12 cellular contexts compared by ENCODE assay signal in genomic region chr10:22710139-22710745, GRCh38. TPM values are rescaled to one million over a fixed set of nuclear protein-coding genes. Genes with fewer than 3 reads are reported as not detected.
A peak's percentile ranks its signal among the peaks of the same experiment; 100 is the strongest.
DNase-seq lines count a peak whose midpoint lies in the region; ATAC-seq and TF ChIP-seq lines count a peak whose summit lies in the region.
"Had no signal": no experiment of that assay in that cellular context is flagged by ENCODE, and none has a peak within 500 bp of the region (broad histone marks: within the 10 kb centered on the region; RNA-seq: fewer than 3 reads in every experiment).

No MANE protein-coding gene starts in this region.

- intact Hi-C loops in dendritic cell treated with granulocyte-macrophage colony-stimulating factor and Interleukin-4, amounts not matched to agents 40 ng/mL and 50 ng/mL, for 4 days (cut with micrococcal nuclease), result loop anchor here (5.0 to 10.0 kb wide), 5 partner anchors 103 to 1185 kb away; partner anchors contain the start of genes DNAJC1 and SKIDA1
- intact Hi-C loops in thyroid gland (cut with DNase I), result no loop called here
- intact Hi-C loops in activated T-helper 2 cell treated with anti-CD3 and anti-CD28 coated beads, Interferon-gamma antibody, Interleukin-2, Interleukin-4, amounts not matched to agents 10 μg/mL and 5 μg/mL and 100 μg/mL, durations not matched to agents 14 hours and 24 hours and 36 hours (cut with micrococcal nuclease), result loop anchor here (5.0 to 10.0 kb wide), 4 partner anchors 98 to 388 kb away; partner anchors contain the start of genes BMI1 and MSRB2

- H3K4me1 Mint-ChIP-seq in activated naive CD4-positive, alpha-beta T cell treated with anti-CD3 and anti-CD28 coated beads, Interleukin-2, amount 50 U/mL, for 24 hours, result peaks cover 73% of the 10 kb centered on the region
- peaks cover 61% of the 10 kb centered on the region for H3K4me1 Mint-ChIP-seq in dendritic cell treated with granulocyte-macrophage colony-stimulating factor and Interleukin-4, amounts not matched to agents 40 ng/mL and 50 ng/mL, for 4 days (ENCODE audit: low read depth)
- peaks cover 64% of the 10 kb centered on the region for H3K4me1 Mint-ChIP-seq in activated T-helper 2 cell treated with anti-CD3 and anti-CD28 coated beads, Interferon-gamma antibody, Interleukin-2, Interleukin-4, amounts not matched to agents 10 μg/mL and 5 μg/mL and 100 μg/mL, durations not matched to agents 14 hours and 24 hours and 36 hours (ENCODE audit: low read depth)

- no peaks in the 10 kb centered on the region for H3K27me3 Mint-ChIP-seq in activated naive CD4-positive, alpha-beta T cell treated with anti-CD3 and anti-CD28 coated beads, Interleukin-2, amount 50 U/mL, for 24 hours
- no peaks in the 10 kb centered on the region for H3K27me3 Mint-ChIP-seq in dendritic cell treated with granulocyte-macrophage colony-stimulating factor and Interleukin-4, amounts not matched to agents 40 ng/mL and 50 ng/mL, for 4 days
- no peaks in the 10 kb centered on the region for H3K27me3 Mint-ChIP-seq in activated T-helper 2 cell treated with anti-CD3 and anti-CD28 coated beads, Interferon-gamma antibody, Interleukin-2, Interleukin-4, amounts not matched to agents 10 μg/mL and 5 μg/mL and 100 μg/mL, durations not matched to agents 14 hours and 24 hours and 36 hours (ENCODE audit: low read depth)

- H3K4me1 ChIP-seq in thyroid gland, result peaks cover 36 to 38% of the 10 kb centered on the region in 2 donors

- no peak for DNase-seq in activated naive CD4-positive, alpha-beta T cell (lab: John Stamatoyannopoulos, UW)
- peak; percentile 65 to 82 for DNase-seq in Kasumi-1 (lab: John Stamatoyannopoulos, UW)
- DNase-seq in thyroid gland, result peak; percentile 21 to 32
- no peak for DNase-seq in T1000 (lab: John Stamatoyannopoulos, UW)
- no peak for DNase-seq in activated T-helper 2 cell treated with anti-CD3 and anti-CD28 coated beads, Interferon-gamma antibody, Interleukin-2, Interleukin-4, amounts not matched to agents 10 μg/mL and 5 μg/mL and 100 μg/mL, durations not matched to agents 14 hours and 24 hours and 36 hours (ENCODE audit: low spot score)
- DNase-seq: activated CD4-positive, CD25-positive, alpha-beta regulatory T cell treated with anti-CD3 and anti-CD28 coated beads, Interleukin-2, amount 50 U/mL, for 72 hours; NCI-H748 treated with DMSO at 0.1 percent for 48 hours; testis had no signal

- no peak for TF ChIP-seq POLR2A in thyroid gland (IDR thresholded peaks at IDR 0.05)

- ATAC-seq in GM19467 (IDR thresholded peaks at IDR 0.05; ENCODE audit: unreplicated experiment), result no peak
- ATAC-seq: HepG2 had no signal

- no peak overlapping the region for H3K27ac ChIP-seq in thyroid gland
- H3K27ac ChIP-seq: testis had no signal

- no peak for TF ChIP-seq CTCF in thyroid gland (IDR thresholded peaks at IDR 0.05)

- no peaks in the 10 kb centered on the region for H3K9me3 ChIP-seq in thyroid gland
- H3K9me3 ChIP-seq: testis had no signal

- H3K4me3 Mint-ChIP-seq in activated naive CD4-positive, alpha-beta T cell treated with anti-CD3 and anti-CD28 coated beads, Interleukin-2, amount 50 U/mL, for 24 hours, result peak overlapping the region; percentile 75
- H3K4me3 Mint-ChIP-seq in dendritic cell treated with granulocyte-macrophage colony-stimulating factor and Interleukin-4, amounts not matched to agents 40 ng/mL and 50 ng/mL, for 4 days, result peak overlapping the region; percentile 61
- H3K4me3 Mint-ChIP-seq in activated T-helper 2 cell treated with anti-CD3 and anti-CD28 coated beads, Interferon-gamma antibody, Interleukin-2, Interleukin-4, amounts not matched to agents 10 μg/mL and 5 μg/mL and 100 μg/mL, durations not matched to agents 14 hours and 24 hours and 36 hours (ENCODE audit: low read depth), result no peak overlapping the region

- no peaks in the 10 kb centered on the region for H3K27me3 ChIP-seq in thyroid gland
- H3K27me3 ChIP-seq: testis had no signal

- peaks cover 6% of the 10 kb centered on the region for H3K9me3 Mint-ChIP-seq in activated naive CD4-positive, alpha-beta T cell treated with anti-CD3 and anti-CD28 coated beads, Interleukin-2, amount 50 U/mL, for 24 hours
- H3K9me3 Mint-ChIP-seq in dendritic cell treated with granulocyte-macrophage colony-stimulating factor and Interleukin-4, amounts not matched to agents 40 ng/mL and 50 ng/mL, for 4 days, result peaks cover 24% of the 10 kb centered on the region
- no peaks in the 10 kb centered on the region for H3K9me3 Mint-ChIP-seq in activated T-helper 2 cell treated with anti-CD3 and anti-CD28 coated beads, Interferon-gamma antibody, Interleukin-2, Interleukin-4, amounts not matched to agents 10 μg/mL and 5 μg/mL and 100 μg/mL, durations not matched to agents 14 hours and 24 hours and 36 hours

- WGBS in thyroid gland, 2 donors, result 61 to 64% methylated on average over 10 of the region's 10 CpGs

- peaks cover 5% of the 10 kb centered on the region for H3K36me3 Mint-ChIP-seq in activated naive CD4-positive, alpha-beta T cell treated with anti-CD3 and anti-CD28 coated beads, Interleukin-2, amount 50 U/mL, for 24 hours
- H3K36me3 Mint-ChIP-seq in dendritic cell treated with granulocyte-macrophage colony-stimulating factor and Interleukin-4, amounts not matched to agents 40 ng/mL and 50 ng/mL, for 4 days (ENCODE audit: low read depth), result peaks cover 40% of the 10 kb centered on the region
- peaks cover 27% of the 10 kb centered on the region for H3K36me3 Mint-ChIP-seq in activated T-helper 2 cell treated with anti-CD3 and anti-CD28 coated beads, Interferon-gamma antibody, Interleukin-2, Interleukin-4, amounts not matched to agents 10 μg/mL and 5 μg/mL and 100 μg/mL, durations not matched to agents 14 hours and 24 hours and 36 hours (ENCODE audit: low read depth)

- peak overlapping the region; percentile 99 for H3K27ac Mint-ChIP-seq in activated naive CD4-positive, alpha-beta T cell treated with anti-CD3 and anti-CD28 coated beads, Interleukin-2, amount 50 U/mL, for 24 hours
- peak overlapping the region; percentile 84 for H3K27ac Mint-ChIP-seq in dendritic cell treated with granulocyte-macrophage colony-stimulating factor and Interleukin-4, amounts not matched to agents 40 ng/mL and 50 ng/mL, for 4 days
- no peak overlapping the region for H3K27ac Mint-ChIP-seq in activated T-helper 2 cell treated with anti-CD3 and anti-CD28 coated beads, Interferon-gamma antibody, Interleukin-2, Interleukin-4, amounts not matched to agents 10 μg/mL and 5 μg/mL and 100 μg/mL, durations not matched to agents 14 hours and 24 hours and 36 hours

- no peaks in the 10 kb centered on the region for H3K36me3 ChIP-seq in thyroid gland

- no peak overlapping the region for H3K4me3 ChIP-seq in thyroid gland (replicated peaks in 1 of 3)
- H3K4me3 ChIP-seq: testis had no signal

RNA-seq across cellular contexts. Expression of gene PIP4K2A, which starts 4.1 kb away (rescaled TPM):
- 10 to 100 TPM; 16.5 to 23.2 (median 19.3) TPM for total RNA-seq in thyroid gland
- total RNA-seq in activated T-helper 2 cell treated with anti-CD3 and anti-CD28 coated beads, Interferon-gamma antibody, Interleukin-2, Interleukin-4, amounts not matched to agents 10 μg/mL and 5 μg/mL and 100 μg/mL, durations not matched to agents 14 hours and 24 hours and 36 hours, result 104 and 105 TPM in 2 replicates

Comparison
In these comparisons a context has a peak if more than half of its experiments do, and no peak if none do; other contexts are left out.
1. DNase-seq: peak in Kasumi-1 (2 of 2) and thyroid gland (2 of 2); none in activated naive CD4-positive, alpha-beta T cell (0 of 4), T1000 (single experiment) and activated T-helper 2 cell treated with anti-CD3 and anti-CD28 coated beads, Interferon-gamma antibody, Interleukin-2, Interleukin-4, amounts not matched to agents 10 μg/mL and 5 μg/mL and 100 μg/mL, durations not matched to agents 14 hours and 24 hours and 36 hours (single experiment).